In genomic region chr10:71085689-71086438, GRCh38 we compare ENCODE assay signal across 18 cellular contexts.
A peak's percentile ranks its signal among the peaks of the same experiment; 100 is the strongest.
DNase-seq lines count a peak whose midpoint lies in the region; ATAC-seq, FAIRE-seq and TF ChIP-seq lines count a peak whose summit lies in the region.
"Had no signal": no experiment of that assay in that cellular context is flagged by ENCODE, and none has a peak within 500 bp of the region (broad histone marks: within the 10 kb centered on the region; RNA-seq: fewer than 3 reads in every experiment).

No MANE protein-coding gene starts in this region.

- no peaks in the 10 kb centered on the region for H3K36me3 Mint-ChIP-seq in activated CD4-positive, alpha-beta memory T cell treated with anti-CD3 and anti-CD28 coated beads, Interleukin-2, amount 10 ng/mL, durations not matched to agents 7 days and 5 days (ENCODE audit: low read depth)
- H3K36me3 Mint-ChIP-seq: stimulated activated effector memory CD8-positive, alpha-beta T cell treated with anti-CD3 and anti-CD28 coated beads, Interleukin-12 subunit alpha, Interleukin-12 subunit beta, amount 100 ng/mL, for 72 hours had no signal

- no peaks in the 10 kb centered on the region for H3K4me1 Mint-ChIP-seq in activated CD4-positive, alpha-beta memory T cell treated with anti-CD3 and anti-CD28 coated beads, Interleukin-2, amount 10 ng/mL, durations not matched to agents 7 days and 5 days
- H3K4me1 Mint-ChIP-seq: stimulated activated effector memory CD8-positive, alpha-beta T cell treated with anti-CD3 and anti-CD28 coated beads, Interleukin-12 subunit alpha, Interleukin-12 subunit beta, amount 100 ng/mL, for 72 hours had no signal

- H3K4me1 ChIP-seq in right lobe of liver = no peaks in the 10 kb centered on the region
- no peaks in the 10 kb centered on the region for H3K4me1 ChIP-seq in HepG2 (ENCODE audit: insufficient read depth, low read length)
- H3K4me1 ChIP-seq in mesendoderm (ENCODE audit: control insufficient read depth, low read depth, low read length) = no peaks in the 10 kb centered on the region
- H3K4me1 ChIP-seq: breast epithelium, gastrocnemius medialis had no signal

- no peaks in the 10 kb centered on the region for H3K36me3 ChIP-seq in right lobe of liver
- no peaks in the 10 kb centered on the region for H3K36me3 ChIP-seq in HepG2 (replicated peaks in 1 of 2; ENCODE audit: control insufficient read depth in 1 of 2, insufficient read depth in 2 of 2, low read length in 2 of 2)
- H3K36me3 ChIP-seq in mesendoderm (ENCODE audit: control insufficient read depth, insufficient read depth, low read length) = no peaks in the 10 kb centered on the region
- H3K36me3 ChIP-seq: BLaER1, breast epithelium, gastrocnemius medialis had no signal

- no peak overlapping the region for H4K8ac ChIP-seq in mesendoderm (ENCODE audit: low read depth, low read length)

- DNase-seq in right lobe of liver (peak in 2 of 3 donors; percentile 26 to 30), HepG2 (ENCODE audit: low spot score) (no peak), mesendoderm (peak; percentile 46), activated gamma-delta T cell treated with Interleukin-2 at 50 U/mL for 16 hours (no peak), cortex of kidney (lab: John Stamatoyannopoulos, UW) (no peak), NOMO-1 treated with dmso at 0.1 percent for 144 hours (lab: John Stamatoyannopoulos, UW; ENCODE audit: unreplicated experiment) (no peak)
- DNase-seq in activated CD4-positive, alpha-beta memory T cell treated with anti-CD3 and anti-CD28 coated beads, Interleukin-2, amount 10 ng/mL, durations not matched to agents 7 days and 5 days = peak; percentile 4
- DNase-seq in central memory CD4-positive, alpha-beta T cell = no peak
- DNase-seq: activated CD4-positive, alpha-beta T cell treated with anti-CD3 and anti-CD28 coated beads for 1 hour; gastrocnemius medialis; Kasumi-1; NCI-H2081 treated with DMSO at 0.1 percent for 48 hours; PC-3 had no signal

- H3K4me3 ChIP-seq in right lobe of liver (no peak overlapping the region), HepG2 (replicated peaks in 1 of 3; ENCODE audit: insufficient read depth in 1 of 3, low read depth in 2 of 3, low read length in 3 of 3) (no peak overlapping the region), mesendoderm (ENCODE audit: low read length) (no peak overlapping the region)
- H3K4me3 ChIP-seq: BLaER1, breast epithelium, gastrocnemius medialis had no signal

- H3K4me2 ChIP-seq in HepG2 (ENCODE audit: low read depth, low read length) (no peak overlapping the region), mesendoderm (ENCODE audit: low read length) (no peak overlapping the region)
- H3K4me2 ChIP-seq: BLaER1 had no signal

- H3K9me3 ChIP-seq in right lobe of liver = no peaks in the 10 kb centered on the region
- no peaks in the 10 kb centered on the region for H3K9me3 ChIP-seq in HepG2 (ENCODE audit: low read length)
- H3K9me3 ChIP-seq: BLaER1, breast epithelium, gastrocnemius medialis had no signal

- no peaks in the 10 kb centered on the region for H3K79me1 ChIP-seq in mesendoderm (ENCODE audit: low read length)

- H3K27me3 ChIP-seq in right lobe of liver (no peaks in the 10 kb centered on the region), HepG2 (ENCODE audit: control insufficient read depth in 1 of 2, insufficient read depth in 2 of 2, low read length in 2 of 2) (peaks cover 2 to 39% of the 10 kb centered on the region in 2 experiments; a peak in 3 of 5 replicates), mesendoderm (ENCODE audit: insufficient read depth, low read length, poor library complexity) (no peaks in the 10 kb centered on the region)
- H3K27me3 ChIP-seq: BLaER1, breast epithelium, gastrocnemius medialis had no signal

- no peak overlapping the region for H3K23ac ChIP-seq in mesendoderm (ENCODE audit: low read length)

- no peaks in the 10 kb centered on the region for H3K9me3 Mint-ChIP-seq in activated CD4-positive, alpha-beta memory T cell treated with anti-CD3 and anti-CD28 coated beads, Interleukin-2, amount 10 ng/mL, durations not matched to agents 7 days and 5 days
- H3K9me3 Mint-ChIP-seq: stimulated activated effector memory CD8-positive, alpha-beta T cell treated with anti-CD3 and anti-CD28 coated beads, Interleukin-12 subunit alpha, Interleukin-12 subunit beta, amount 100 ng/mL, for 72 hours had no signal

- no peak overlapping the region for H3K27ac Mint-ChIP-seq in activated CD4-positive, alpha-beta memory T cell treated with anti-CD3 and anti-CD28 coated beads, Interleukin-2, amount 10 ng/mL, durations not matched to agents 7 days and 5 days
- H3K27ac Mint-ChIP-seq: stimulated activated effector memory CD8-positive, alpha-beta T cell treated with anti-CD3 and anti-CD28 coated beads, Interleukin-12 subunit alpha, Interleukin-12 subunit beta, amount 100 ng/mL, for 72 hours had no signal

- no peaks in the 10 kb centered on the region for H3K27me3 Mint-ChIP-seq in activated CD4-positive, alpha-beta memory T cell treated with anti-CD3 and anti-CD28 coated beads, Interleukin-2, amount 10 ng/mL, durations not matched to agents 7 days and 5 days

- POLR2A ChIA-PET in HepG2 (lab: Yijun Ruan, JAX) = no interaction called here
- POLR2A ChIA-PET in activated CD4-positive, alpha-beta memory T cell treated with anti-CD3 and anti-CD28 coated beads, Interleukin-2, amount 10 ng/mL, durations not matched to agents 7 days and 5 days (lab: Charles Lee) = no interaction called here

- no peak overlapping the region for H2BK120ac ChIP-seq in mesendoderm (ENCODE audit: low read depth, low read length)

- TF ChIP-seq RAD21 in HepG2 (CRISPR knock-in tag; IDR thresholded peaks at IDR 0.05) = no peak

- no peak overlapping the region for H3K18ac ChIP-seq in mesendoderm (ENCODE audit: low read length)

- no peak overlapping the region for H2BK5ac ChIP-seq in mesendoderm (ENCODE audit: low read length)

- no peak for TF ChIP-seq POLR2A in right lobe of liver (IDR thresholded peaks at IDR 0.05)
- TF ChIP-seq POLR2A in HepG2 (IDR thresholded peaks at IDR 0.05; ENCODE audit: insufficient read depth in 1 of 2, low read depth in 2 of 2, low read length in 2 of 2) = no peak

- no peak overlapping the region for H2AK5ac ChIP-seq in mesendoderm (ENCODE audit: low read length)

- in situ Hi-C loops in HepG2 (cut with HindIII; ENCODE audit: extremely low pct_ligation_motif_present, low pct_unique_long_range_greater_than_20kb) = no loop called here

- intact Hi-C loops in right lobe of liver (cut with DNase I) = no loop called here
- intact Hi-C loops in HepG2 (cut with micrococcal nuclease; ENCODE audit: unreplicated experiment) = no loop called here

- 48% methylated on average over 16 of the region's 18 CpGs for WGBS in right lobe of liver (ENCODE audit: insufficient coverage, low coverage, low lambda C conversion rate, missing lambda C conversion rate)
- 13% methylated on average over 18 of the region's 18 CpGs for WGBS in HepG2 (ENCODE audit: low lambda C conversion rate)
- WGBS in mesendoderm (ENCODE audit: extremely low coverage, insufficient coverage, low lambda C conversion rate) = no CpG with 5 or more reads among the region's 18 CpGs

- H3K27ac ChIP-seq in right lobe of liver (no peak overlapping the region), HepG2 (ENCODE audit: extremely low read length, insufficient read depth, low read length) (no peak overlapping the region), mesendoderm (ENCODE audit: low read depth, low read length) (no peak overlapping the region)
- H3K27ac ChIP-seq: BLaER1, breast epithelium, gastrocnemius medialis had no signal

- no TSS peak for BruUV-seq in HepG2 (replicated peaks; lab: Mats Ljungman, UMichigan)

- TF ChIP-seq CTCF in right lobe of liver (IDR thresholded peaks at IDR 0.05) (no peak), HepG2 (CRISPR knock-in tag; IDR thresholded peaks at IDR 0.05) (no peak)

- no peak overlapping the region for H2BK15ac ChIP-seq in mesendoderm (replicated peaks; ENCODE audit: low read depth)

- peak overlapping the region; percentile 5 for H3K56ac ChIP-seq in mesendoderm (ENCODE audit: low read length)

- H4K20me1 ChIP-seq in HepG2 (ENCODE audit: insufficient read depth, low read length) = no peaks in the 10 kb centered on the region
- H4K20me1 ChIP-seq: BLaER1 had no signal

- no peak for FAIRE-seq in HepG2 (lab: Jason Lieb, UNC)
- FAIRE-seq: endometrium, islet of Langerhans had no signal

- H3K9ac ChIP-seq in HepG2 (ENCODE audit: insufficient read depth, low read depth, low read length) (no peak overlapping the region), mesendoderm (ENCODE audit: low read length) (no peak overlapping the region)
- H3K9ac ChIP-seq: BLaER1 had no signal

- no peak overlapping the region for H2AFZ ChIP-seq in HepG2 (ENCODE audit: low read length)

- CTCF ChIA-PET in HepG2 (lab: Yijun Ruan, JAX; ENCODE audit: low intra/inter-chr PET ratio, low total read pairs) = no interaction called here
- CTCF ChIA-PET in activated CD4-positive, alpha-beta memory T cell treated with anti-CD3 and anti-CD28 coated beads, Interleukin-2, amount 10 ng/mL, durations not matched to agents 7 days and 5 days (lab: Charles Lee) = no interaction called here

- H4K5ac ChIP-seq in mesendoderm (ENCODE audit: low read length) = no peak overlapping the region

- H3K4me3 Mint-ChIP-seq in activated CD4-positive, alpha-beta memory T cell treated with anti-CD3 and anti-CD28 coated beads, Interleukin-2, amount 10 ng/mL, durations not matched to agents 7 days and 5 days = no peak overlapping the region
- H3K4me3 Mint-ChIP-seq: stimulated activated effector memory CD8-positive, alpha-beta T cell treated with anti-CD3 and anti-CD28 coated beads, Interleukin-12 subunit alpha, Interleukin-12 subunit beta, amount 100 ng/mL, for 72 hours had no signal

- ATAC-seq in right lobe of liver = no peak
- ATAC-seq in HepG2 = no peak
- ATAC-seq: gastrocnemius medialis; PC-3; stimulated activated effector memory CD8-positive, alpha-beta T cell treated with anti-CD3 and anti-CD28 coated beads, Interleukin-12 subunit alpha, Interleukin-12 subunit beta, amount 100 ng/mL, for 72 hours had no signal

- H3K79me2 ChIP-seq in HepG2 (ENCODE audit: insufficient read depth, low read length) (no peaks in the 10 kb centered on the region), mesendoderm (ENCODE audit: control insufficient read depth, insufficient read depth, low read length) (no peaks in the 10 kb centered on the region)

- TF ChIP-seq EP300 in HepG2 (IDR thresholded peaks at IDR 0.05; ENCODE audit: low read depth in 2 of 2, low read length in 2 of 2) (no peak), HepG2 (CRISPR knock-in tag; IDR thresholded peaks at IDR 0.05; ENCODE audit: borderline replicate concordance) (no peak)

- H3K4ac ChIP-seq in mesendoderm (ENCODE audit: low read depth, low read length) = no peak overlapping the region

TF ChIP-seq in HepG2, 621 proteins besides CTCF, POLR2A, EP300 and RAD21 (continues in another document):
- TF ChIP-seq ZNF264 (CRISPR knock-in tag; IDR thresholded peaks at IDR 0.05) (no peak), ZNF619 (CRISPR knock-in tag; IDR thresholded peaks at IDR 0.05) (no peak)

Comparison
In these comparisons a context has a peak if more than half of its experiments do, and no peak if none do; other contexts are left out.
1. DNase-seq: peak in right lobe of liver (2 of 3), activated CD4-positive, alpha-beta memory T cell treated with anti-CD3 and anti-CD28 coated beads, Interleukin-2, amount 10 ng/mL, durations not matched to agents 7 days and 5 days (single experiment) and mesendoderm (single experiment); none in HepG2 (single experiment), activated gamma-delta T cell treated with Interleukin-2 at 50 U/mL for 16 hours (single experiment), cortex of kidney (single experiment), NOMO-1 treated with dmso at 0.1 percent for 144 hours (single experiment) and central memory CD4-positive, alpha-beta T cell (single experiment).